11 cellular contexts compared by ENCODE assay signal in genomic region chr14:100692859-100693558, GRCh38.
A peak's percentile ranks its signal among the peaks of the same experiment; 100 is the strongest.
DNase-seq lines count a peak whose midpoint lies in the region; ATAC-seq lines count a peak whose summit lies in the region.
"Had no signal": no experiment of that assay in that cellular context is flagged by ENCODE, and none has a peak within 500 bp of the region (broad histone marks: within the 10 kb centered on the region; RNA-seq: fewer than 3 reads in every experiment).

No MANE protein-coding gene starts in this region.

- peak overlapping the region; percentile 34; the same call in 1 of the 2 replicates for H3K4me3 ChIP-seq in ACC112 (ENCODE audit: low read depth, low read length)

- peaks cover 33% of the 10 kb centered on the region for H3K4me1 ChIP-seq in ACC112 (ENCODE audit: control insufficient read depth, insufficient read depth, low read length, unreplicated experiment)

- H3K27ac ChIP-seq in ACC112 (ENCODE audit: low read depth, low read length) (peak overlapping the region; percentile 82), substantia nigra (ENCODE audit: low read depth, low read length, poor library complexity, severe bottlenecking) (no peak overlapping the region)

- H3K36me3 ChIP-seq in ACC112 (ENCODE audit: insufficient read depth, low read length) = no peaks in the 10 kb centered on the region

- H3K27me3 ChIP-seq in ACC112 (ENCODE audit: insufficient read depth, low read length) = no peaks in the 10 kb centered on the region

- ATAC-seq in HG02884 (IDR thresholded peaks at IDR 0.05; ENCODE audit: unreplicated experiment) (no peak), GM19395 (IDR thresholded peaks at IDR 0.05; ENCODE audit: unreplicated experiment) (no peak)
- ATAC-seq: CD8-positive, alpha-beta T cell; right cardiac atrium had no signal

- H2AFZ ChIP-seq in ACC112 (ENCODE audit: low read length, unreplicated experiment) = no peak overlapping the region

- no peaks in the 10 kb centered on the region for H3K79me2 ChIP-seq in ACC112 (ENCODE audit: control insufficient read depth, insufficient read depth, low read length, unreplicated experiment)

- DNase-seq in Kasumi-1 (lab: John Stamatoyannopoulos, UW) (peak; percentile 38 to 50), SW480 (ENCODE audit: low spot score) (peak; percentile 90), iPS-NIHi7 (ENCODE audit: extremely low spot score) (peak; percentile 43), substantia nigra (lab: John Stamatoyannopoulos, UW) (no peak), cerebellar cortex (ENCODE audit: low spot score) (no peak)
- DNase-seq: CD8-positive, alpha-beta T cell; cerebellar nuclear complex had no signal

Comparison
In these comparisons a context has a peak if more than half of its experiments do, and no peak if none do; other contexts are left out.
1. DNase-seq: peak in Kasumi-1 (2 of 2), SW480 (single experiment) and iPS-NIHi7 (single experiment); none in substantia nigra (0 of 49) and cerebellar cortex (single experiment).